ENCODE assay signal across 2 cellular contexts in genomic region chr14:104981699-104982541, GRCh38.
TF ChIP-seq lines count a peak whose summit lies in the region.

No MANE protein-coding gene starts in this region.

TF ChIP-seq in IMR-90, 13 proteins besides CTCF, POLR2A, EP300 and RAD21:
- TF ChIP-seq MXI1 (IDR thresholded peaks at IDR 0.05; ENCODE audit: borderline replicate concordance, low read depth, low read length) (no peak), USF2 (IDR thresholded peaks at IDR 0.05; ENCODE audit: low read depth, low read length) (no peak), MAZ (IDR thresholded peaks at IDR 0.05; ENCODE audit: borderline replicate concordance, low read depth, low read length) (no peak), RFX5 (IDR thresholded peaks at IDR 0.05; ENCODE audit: low read depth, low read length) (no peak), CEBPB (IDR thresholded peaks at IDR 0.05; ENCODE audit: low read depth, low read length) (no peak), NFE2L2 (IDR thresholded peaks at IDR 0.05; ENCODE audit: low read depth, low read length) (no peak), MAFK (IDR thresholded peaks at IDR 0.05; ENCODE audit: low read depth, low read length) (no peak)

TF ChIP-seq in GM12891, 5 proteins besides CTCF, POLR2A, EP300 and RAD21:
- TF ChIP-seq POLR2AphosphoS5 (IDR thresholded peaks at IDR 0.05; ENCODE audit: low read depth, low read length) (no peak), PAX5 (IDR thresholded peaks at IDR 0.05; ENCODE audit: insufficient read depth, low read length, severe bottlenecking) (no peak), TAF1 (IDR thresholded peaks at IDR 0.05; ENCODE audit: low read depth, low read length) (no peak), SPI1 (IDR thresholded peaks at IDR 0.05; ENCODE audit: low read depth, low read length) (no peak), POU2F2 (IDR thresholded peaks at IDR 0.05; ENCODE audit: low read depth, low read length) (no peak)
